In the genomic region with DNA sequence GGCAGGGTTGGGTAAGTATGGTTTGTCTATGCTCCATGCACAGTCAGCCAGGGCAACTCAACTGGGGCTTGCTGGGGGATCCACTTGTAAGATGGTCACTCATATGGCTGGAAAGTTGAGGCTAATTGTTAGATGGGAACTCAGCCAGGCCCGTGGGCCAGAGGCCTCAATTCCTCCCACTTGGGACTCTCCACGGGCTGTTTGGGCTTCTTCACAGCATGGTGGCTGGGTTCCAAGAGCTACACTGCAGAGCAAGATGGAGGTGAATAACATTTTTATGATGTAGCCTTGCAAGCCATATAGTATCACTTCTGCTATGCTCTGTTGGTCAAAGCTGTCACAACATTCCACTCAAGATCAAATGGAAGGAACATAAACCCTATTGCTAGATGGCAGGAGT, we compare ENCODE assay signal across 1 cellular context.
TF ChIP-seq lines count a peak whose summit lies in the region.

No MANE protein-coding gene starts in this region.

TF ChIP-seq in GM23338, 12 proteins besides CTCF, POLR2A, EP300 and RAD21 (continued from another document):
- TF ChIP-seq REST (IDR thresholded peaks at IDR 0.05; ENCODE audit: unreplicated experiment) = no peak
- TF ChIP-seq, protein P1, sequence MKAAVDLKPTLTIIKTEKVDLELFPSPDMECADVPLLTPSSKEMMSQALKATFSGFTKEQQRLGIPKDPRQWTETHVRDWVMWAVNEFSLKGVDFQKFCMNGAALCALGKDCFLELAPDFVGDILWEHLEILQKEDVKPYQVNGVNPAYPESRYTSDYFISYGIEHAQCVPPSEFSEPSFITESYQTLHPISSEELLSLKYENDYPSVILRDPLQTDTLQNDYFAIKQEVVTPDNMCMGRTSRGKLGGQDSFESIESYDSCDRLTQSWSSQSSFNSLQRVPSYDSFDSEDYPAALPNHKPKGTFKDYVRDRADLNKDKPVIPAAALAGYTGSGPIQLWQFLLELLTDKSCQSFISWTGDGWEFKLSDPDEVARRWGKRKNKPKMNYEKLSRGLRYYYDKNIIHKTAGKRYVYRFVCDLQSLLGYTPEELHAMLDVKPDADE (IDR thresholded peaks at IDR 0.05) = no peak
- no peak for TF ChIP-seq NANOG (IDR thresholded peaks at IDR 0.05; ENCODE audit: borderline replicate concordance)
